16 cellular contexts compared by ENCODE assay signal in genomic region chr6:79584332-79584731, GRCh38. TPM values are rescaled to one million over a fixed set of nuclear protein-coding genes. Genes with fewer than 3 reads are reported as not detected.
A peak's percentile ranks its signal among the peaks of the same experiment; 100 is the strongest.
DNase-seq lines count a peak whose midpoint lies in the region; ATAC-seq, FAIRE-seq and TF ChIP-seq lines count a peak whose summit lies in the region.
"Had no signal": no experiment of that assay in that cellular context is flagged by ENCODE, and none has a peak within 500 bp of the region (broad histone marks: within the 10 kb centered on the region; RNA-seq: fewer than 3 reads in every experiment).

No MANE protein-coding gene starts in this region.

- H3K4me1 Mint-ChIP-seq in H9 (peaks cover 0 to 3% of the 10 kb centered on the region in 2 experiments; a peak in 1 of 4 replicates), progenitor cell of endocrine pancreas (ENCODE audit: low read depth) (no peaks in the 10 kb centered on the region)
- H3K4me1 Mint-ChIP-seq: CD4-positive, alpha-beta memory T cell; IgD-negative memory B cell had no signal

- H3K27me3 Mint-ChIP-seq in H9 (ENCODE audit: low read depth) (peaks cover 1% of the 10 kb centered on the region; the same call in 1 of the 2 replicates), progenitor cell of endocrine pancreas (no peaks in the 10 kb centered on the region)
- H3K27me3 Mint-ChIP-seq: IgD-negative memory B cell had no signal

- TF ChIP-seq CTCF in H9 (conservative IDR thresholded peaks at IDR 0.05) = peak; percentile 29; the same call in 2 of the 3 replicates
- TF ChIP-seq CTCF in PC-3 (conservative IDR thresholded peaks at IDR 0.05; ENCODE audit: low read depth, low read length) = 0 out of 2 replicates have a peak, but pooled peaks have one; percentile 9
- no peak; a peak in 1 of 4 replicates for TF ChIP-seq CTCF in H1 (IDR thresholded peaks at IDR 0.05; ENCODE audit: control extremely low read depth in 1 of 3, insufficient read depth in 1 of 3, low read depth in 1 of 3, low read length in 3 of 3)
- no peak for TF ChIP-seq CTCF in progenitor cell of endocrine pancreas (IDR thresholded peaks at IDR 0.05; ENCODE audit: unreplicated experiment)

- no CpG with 5 or more reads among the region's 2 CpGs for WGBS in H9 (ENCODE audit: extremely low coverage, insufficient read length, low lambda C conversion rate)
- WGBS in H1 (ENCODE audit: extremely low coverage in 1 of 2, insufficient coverage in 1 of 2, insufficient read length in 1 of 2, insufficient replicate concordance in 2 of 2, low coverage in 1 of 2, low lambda C conversion rate in 2 of 2, missing lambda C conversion rate in 1 of 2), 2 experiments = 65% methylated on average over 2 of the region's 2 CpGs; no CpG with 5 or more reads in 1 of the 2 experiments

- H3K27ac Mint-ChIP-seq in H9 (no peak overlapping the region; a peak in 1 of 7 replicates), progenitor cell of endocrine pancreas (peak overlapping the region; percentile 37)
- H3K27ac Mint-ChIP-seq: CD4-positive, alpha-beta memory T cell; IgD-negative memory B cell had no signal

- H3K9me3 ChIP-seq in H9 (ENCODE audit: control insufficient read depth, low read depth, low read length) (no peaks in the 10 kb centered on the region), PC-3 (ENCODE audit: low read length) (no peaks in the 10 kb centered on the region), H1 (ENCODE audit: insufficient read depth in 2 of 2, low read depth in 1 of 2, low read length in 1 of 2) (no peaks in the 10 kb centered on the region)
- H3K9me3 ChIP-seq: A549, BE2C had no signal

- no peak overlapping the region for H3T11ph ChIP-seq in H9 (ENCODE audit: low read length)

- no peak overlapping the region for H2BK20ac ChIP-seq in H9 (ENCODE audit: low read depth, low read length, poor library complexity, severe bottlenecking)
- no peak overlapping the region for H2BK20ac ChIP-seq in H1 (ENCODE audit: low read length)

- H3K4me2 ChIP-seq in H9 (ENCODE audit: insufficient read depth, insufficient read length, low read length) (no peak overlapping the region), PC-3 (ENCODE audit: low read length) (no peak overlapping the region), H1 (ENCODE audit: insufficient read depth in 1 of 2, low read depth in 2 of 2, low read length in 2 of 2) (no peak overlapping the region)
- H3K4me2 ChIP-seq: A549 had no signal

- H2BK5ac ChIP-seq in H9 (ENCODE audit: insufficient read length, low read length) (no peak overlapping the region), H1 (ENCODE audit: low read depth, low read length) (no peak overlapping the region)

- H3K56ac ChIP-seq in H9 (ENCODE audit: insufficient read length, low read depth, low read length) (no peak overlapping the region), H1 (replicated peaks; ENCODE audit: insufficient read length, low read depth, low read length) (no peak overlapping the region)

- H3K79me1 ChIP-seq in H9 (ENCODE audit: insufficient read depth, low read depth, low read length, poor library complexity, severe bottlenecking) = no peaks in the 10 kb centered on the region
- H3K79me1 ChIP-seq in H1 (ENCODE audit: low read depth, low read length) = no peaks in the 10 kb centered on the region

- no peaks in the 10 kb centered on the region for H3F3A ChIP-seq in PC-3 (ENCODE audit: low read length, unreplicated experiment)

- TF ChIP-seq EP300 in H1 (IDR thresholded peaks at IDR 0.05; ENCODE audit: borderline replicate concordance in 1 of 2, low read depth in 2 of 2, low read length in 2 of 2) = no peak

- no peaks in the 10 kb centered on the region for H3K23me2 ChIP-seq in H9 (ENCODE audit: insufficient read length, low read depth, low read length, poor library complexity, severe bottlenecking)
- H3K23me2 ChIP-seq in H1 (ENCODE audit: low read depth, low read length) = no peaks in the 10 kb centered on the region

- ATAC-seq in PC-3 = no peak
- no peak for ATAC-seq in HG03565 (IDR thresholded peaks at IDR 0.05; ENCODE audit: unreplicated experiment)
- ATAC-seq in HG02970 (IDR thresholded peaks at IDR 0.05; ENCODE audit: low FRiP score, unreplicated experiment) = no peak
- ATAC-seq: A549, GM12878 had no signal

- no peaks in the 10 kb centered on the region for H3K79me2 ChIP-seq in H9 (ENCODE audit: insufficient read depth, low read length)
- H3K79me2 ChIP-seq in PC-3 (ENCODE audit: low read length) = no peaks in the 10 kb centered on the region
- no peaks in the 10 kb centered on the region for H3K79me2 ChIP-seq in H1 (ENCODE audit: control insufficient read depth in 1 of 2, insufficient read depth in 2 of 2, low read length in 2 of 2)

- H3K18ac ChIP-seq in H9 (ENCODE audit: insufficient read length, low read depth, low read length) (no peak overlapping the region), H1 (ENCODE audit: extremely low read depth, low read length) (no peak overlapping the region)

- no peaks in the 10 kb centered on the region for H3K9me2 ChIP-seq in PC-3 (replicated peaks; ENCODE audit: low read length)

- TF ChIP-seq RAD21 in H1 (IDR thresholded peaks at IDR 0.05 in 1 of 2, conservative IDR thresholded peaks at IDR 0.05 in 1 of 2; ENCODE audit: low read depth in 2 of 2, low read length in 2 of 2) = peak; percentile 8 to 17; a peak in 2 of 4 replicates

- H4K91ac ChIP-seq in H9 (ENCODE audit: insufficient read length, low read depth, low read length) (no peak overlapping the region), H1 (replicated peaks; ENCODE audit: insufficient read length, low read length) (no peak overlapping the region)

- H3K14ac ChIP-seq in H9 (ENCODE audit: insufficient read depth, low read length) (no peak overlapping the region), H1 (ENCODE audit: insufficient read length) (no peak overlapping the region)

- H3K27ac ChIP-seq in H9 (ENCODE audit: insufficient read length, low read depth, low read length) (no peak overlapping the region), PC-3 (ENCODE audit: low read length) (no peak overlapping the region), H1 (ENCODE audit: low read depth, low read length) (no peak overlapping the region)
- H3K27ac ChIP-seq: A549, C4-2B, GM23248 had no signal

- H3K36me3 Mint-ChIP-seq in H9 (ENCODE audit: insufficient read depth in 1 of 3, low read depth in 3 of 3) (peaks cover 5 to 11% (median 9%) of the 10 kb centered on the region in 3 experiments; a peak in 5 of 7 replicates), progenitor cell of endocrine pancreas (ENCODE audit: insufficient read depth) (peaks cover 23% of the 10 kb centered on the region)

- no peaks in the 10 kb centered on the region for H4K20me1 ChIP-seq in H9 (ENCODE audit: control insufficient read depth, insufficient read depth, insufficient read length)
- no peaks in the 10 kb centered on the region for H4K20me1 ChIP-seq in PC-3 (ENCODE audit: low read length)
- no peaks in the 10 kb centered on the region for H4K20me1 ChIP-seq in H1 (replicated peaks in 1 of 2; ENCODE audit: control insufficient read depth in 1 of 2, insufficient read depth in 2 of 2, low read length in 2 of 2)

- H4K5ac ChIP-seq in H9 (ENCODE audit: insufficient read length, low read depth, low read length) = no peak overlapping the region
- no peak overlapping the region for H4K5ac ChIP-seq in H1 (ENCODE audit: insufficient read length, low read depth, low read length)

- TF ChIP-seq POLR2A in H1 (IDR thresholded peaks at IDR 0.05; ENCODE audit: control extremely low read depth in 1 of 2, low read depth in 2 of 2, low read length in 2 of 2) = no peak

- no peaks in the 10 kb centered on the region for H3K27me3 ChIP-seq in H9 (ENCODE audit: insufficient read depth, low read length)
- H3K27me3 ChIP-seq in PC-3 (ENCODE audit: low read length) = no peaks in the 10 kb centered on the region
- no peaks in the 10 kb centered on the region for H3K27me3 ChIP-seq in H1 (replicated peaks in 1 of 4; ENCODE audit: control insufficient read depth in 3 of 4, extremely low read depth in 1 of 4, insufficient read depth in 3 of 4, low read length in 3 of 4)
- H3K27me3 ChIP-seq: BE2C had no signal

- H2BK120ac ChIP-seq in H9 (ENCODE audit: low read depth, low read length, poor library complexity, severe bottlenecking) (no peak overlapping the region), H1 (replicated peaks; ENCODE audit: low read depth, low read length) (no peak overlapping the region)

- H3K4ac ChIP-seq in H9 (ENCODE audit: low read depth, low read length) = no peak overlapping the region
- H3K4ac ChIP-seq in H1 (replicated peaks; ENCODE audit: insufficient read length, low read depth, low read length) = no peak overlapping the region

- H3K36me3 ChIP-seq in PC-3 (ENCODE audit: low read depth, low read length) (no peaks in the 10 kb centered on the region), H1 (ENCODE audit: control insufficient read depth in 2 of 4, insufficient read depth in 4 of 4, low read length in 3 of 4) (no peaks in the 10 kb centered on the region)
- H3K36me3 ChIP-seq: BE2C had no signal

- H3K9me3 Mint-ChIP-seq in H9 (peaks cover 21 to 24% of the 10 kb centered on the region in 2 experiments), progenitor cell of endocrine pancreas (ENCODE audit: low read depth) (peaks cover 25% of the 10 kb centered on the region)

- H3K4me1 ChIP-seq in H9 (ENCODE audit: insufficient read depth, low read length) (no peaks in the 10 kb centered on the region), PC-3 (ENCODE audit: insufficient read depth, low read length) (no peaks in the 10 kb centered on the region), H1 (replicated peaks in 1 of 4; ENCODE audit: control insufficient read depth in 3 of 4, insufficient read depth in 4 of 4, low read length in 3 of 4) (no peaks in the 10 kb centered on the region)
- H3K4me1 ChIP-seq: A549, BE2C had no signal

- H3K4me3 Mint-ChIP-seq in H9 (no peak overlapping the region), progenitor cell of endocrine pancreas (ENCODE audit: low read depth) (no peak overlapping the region)
- H3K4me3 Mint-ChIP-seq: CD4-positive, alpha-beta memory T cell; IgD-negative memory B cell had no signal

- DNase-seq in H9 (no peak), PC-3 (no peak), H1 (ENCODE audit: low read depth in 1 of 2, low spot score in 2 of 2) (no peak), progenitor cell of endocrine pancreas (ENCODE audit: low spot score, unreplicated experiment) (no peak)
- DNase-seq in stimulated activated CD8-positive, alpha-beta memory T cell treated with anti-CD3 and anti-CD28 coated beads, Interleukin-4, amount 100 ng/mL, for 48 hours = no peak
- DNase-seq: BE2C; CD4-positive, alpha-beta memory T cell; DMS79; GM23248 had no signal

- BruUV-seq in PC-3 (replicated peaks; lab: Mats Ljungman, UMichigan) = no TSS peak

- no peak overlapping the region for H2BK12ac ChIP-seq in H9 (ENCODE audit: insufficient read length, low read depth, low read length)
- no peak overlapping the region for H2BK12ac ChIP-seq in H1 (ENCODE audit: low read depth, low read length)

- intact Hi-C loops in PC-3 (cut with micrococcal nuclease) = no loop called here

- H2BK15ac ChIP-seq in H9 (ENCODE audit: low read depth, low read length) (no peak overlapping the region), H1 (ENCODE audit: low read length) (no peak overlapping the region)

- H3K4me3 ChIP-seq in PC-3 (ENCODE audit: low read length) (no peak overlapping the region), H1 (ENCODE audit: extremely low read depth in 1 of 4, insufficient read depth in 2 of 4, low read depth in 3 of 4, low read length in 4 of 4) (no peak overlapping the region)
- H3K4me3 ChIP-seq: A549, GM12878, GM23248 had no signal

- FAIRE-seq in H1 (lab: Jason Lieb, UNC) = no peak
- FAIRE-seq: A549, GM12878, GM18507 had no signal

- no peak overlapping the region for H2AFZ ChIP-seq in H9 (ENCODE audit: low read length)
- H2AFZ ChIP-seq in PC-3 (ENCODE audit: low read length) = no peak overlapping the region
- H2AFZ ChIP-seq in H1 (ENCODE audit: low read length) = no peak overlapping the region
- H2AFZ ChIP-seq: GM23248 had no signal

- H3K9ac ChIP-seq in H9 (ENCODE audit: extremely low read depth, insufficient read length, low read length) = no peak overlapping the region
- H3K9ac ChIP-seq in PC-3 (ENCODE audit: low read length) = no peak overlapping the region
- no peak overlapping the region for H3K9ac ChIP-seq in H1 (replicated peaks in 1 of 4; ENCODE audit: extremely low read depth in 1 of 4, low read depth in 3 of 4, low read length in 3 of 4)
- H3K9ac ChIP-seq: GM23248 had no signal

- CTCF ChIA-PET in PC-3 (lab: Charles Lee) (no interaction called here), H1 (lab: Charles Lee; ENCODE audit: partially characterized antibody) (interaction anchor here (0.6 to 1.4 kb wide), 7 partner anchors 8 to 273 kb away, joined by 3 to 4 read pairs (median 4); no protein-coding TSS in a partner anchor)

- H2AK5ac ChIP-seq in H9 (ENCODE audit: insufficient read length, low read length) (no peak overlapping the region), H1 (ENCODE audit: low read depth, low read length) (no peak overlapping the region)

- POLR2A ChIA-PET in PC-3 (lab: Charles Lee; ENCODE audit: unreplicated experiment) (no interaction called here), H1 (lab: Charles Lee; ENCODE audit: partially characterized antibody) (no interaction called here)

- no peak overlapping the region for H3K23ac ChIP-seq in H9 (ENCODE audit: insufficient read length, low read depth, low read length)
- H3K23ac ChIP-seq in H1 (ENCODE audit: insufficient read length) = no peak overlapping the region

- H4K8ac ChIP-seq in H9 (replicated peaks; ENCODE audit: insufficient read length, low read depth, low read length) (no peak overlapping the region), H1 (ENCODE audit: extremely low read depth, insufficient read depth, low read length) (no peak overlapping the region)

RNA-seq across cellular contexts. Expression of gene SH3BGRL2, which starts 46.8 kb away (rescaled TPM):
- 11.7 and 11.8 TPM in 2 replicates for total RNA-seq in H9 (2021)
- 3.7 and 3.8 TPM in 2 replicates for total RNA-seq in PC-3 (2014; rRNA removed)
- total RNA-seq in H1 (2021; fragmentation: NEBNext Ultra II Directional; extraction: Animal tissue kit (Norgen Biotek cat#: 25700)) = 20.0 and 20.3 TPM in 2 replicates
- 3.8 and 6.0 TPM in 2 replicates for polyA plus RNA-seq in H1 (2011; rRNA removed)
- 7.5 TPM for polyA plus RNA-seq in H1 (2011; cell fraction: cytosol; rRNA removed)
- 1.3 TPM for polyA plus RNA-seq in H1 (2011; cell fraction: nucleus; rRNA removed)
- 6.5 to 13.4 TPM (median 8.4 TPM) in 4 replicates for polyA plus RNA-seq in H1 (2012, experiment 1 of 2)
- polyA plus RNA-seq in H1 (2012, experiment 2 of 2) = 0.89 TPM
- 11.2 TPM for polyA plus RNA-seq in H1 (2013, experiment 1 of 2)
- 11.5 TPM for polyA plus RNA-seq in H1 (2013, experiment 2 of 2)
- 8.0 and 11.0 TPM in 2 replicates for polyA minus RNA-seq in H1 (2011; rRNA and poly(A)+ RNA removed)
- 8.4 TPM for polyA minus RNA-seq in H1 (2011; cell fraction: cytosol; rRNA and poly(A)+ RNA removed)
- 7.7 TPM for polyA minus RNA-seq in H1 (2011; cell fraction: nucleus; rRNA and poly(A)+ RNA removed)
- total RNA-seq in progenitor cell of endocrine pancreas = 47.4 and 49.1 TPM in 2 replicates

RNA-seq across cellular contexts. Expression of gene LCA5, which starts 47.1 kb away (rescaled TPM):
- total RNA-seq in H9 (2021) = 2.3 TPM in 2 replicates
- 0.73 and 0.86 TPM in 2 replicates for total RNA-seq in PC-3 (2014; rRNA removed)
- 3.6 TPM in 2 replicates for total RNA-seq in H1 (2021; fragmentation: NEBNext Ultra II Directional; extraction: Animal tissue kit (Norgen Biotek cat#: 25700))
- polyA plus RNA-seq in H1 (2011; rRNA removed) = 0.16 and 0.44 TPM in 2 replicates
- polyA plus RNA-seq in H1 (2011; cell fraction: cytosol; rRNA removed) = 0.81 TPM
- 0.29 TPM for polyA plus RNA-seq in H1 (2011; cell fraction: nucleus; rRNA removed)
- polyA plus RNA-seq in H1 (2012, experiment 1 of 2) = 0.74 to 1.6 TPM (median 1.2 TPM) in 4 replicates
- 0.10 TPM for polyA plus RNA-seq in H1 (2012, experiment 2 of 2)
- 2.1 TPM for polyA plus RNA-seq in H1 (2013, experiment 1 of 2)
- polyA plus RNA-seq in H1 (2013, experiment 2 of 2) = 1.8 TPM
- 1.4 and 1.9 TPM in 2 replicates for polyA minus RNA-seq in H1 (2011; rRNA and poly(A)+ RNA removed)
- 2.1 TPM for polyA minus RNA-seq in H1 (2011; cell fraction: cytosol; rRNA and poly(A)+ RNA removed)
- polyA minus RNA-seq in H1 (2011; cell fraction: nucleus; rRNA and poly(A)+ RNA removed) = 5.2 TPM
- total RNA-seq in progenitor cell of endocrine pancreas = 8.9 and 9.9 TPM in 2 replicates

Comparison
In these comparisons a context has a peak if more than half of its experiments do, and no peak if none do; other contexts are left out.
1. CTCF ChIP-seq: peak in H9 (single experiment) and PC-3 (single experiment); none in H1 (0 of 3) and progenitor cell of endocrine pancreas (single experiment).